12 cellular contexts compared by ENCODE assay signal in genomic region chr12:12456637-12457036, GRCh38.
A peak's percentile ranks its signal among the peaks of the same experiment; 100 is the strongest.
DNase-seq lines count a peak whose midpoint lies in the region; ATAC-seq, FAIRE-seq and TF ChIP-seq lines count a peak whose summit lies in the region.
"Had no signal": no experiment of that assay in that cellular context is flagged by ENCODE, and none has a peak within 500 bp of the region (broad histone marks: within the 10 kb centered on the region; RNA-seq: fewer than 3 reads in every experiment).

No MANE protein-coding gene starts in this region.

- TF ChIP-seq EP300 in K562 (IDR thresholded peaks at IDR 0.05; ENCODE audit: low read length): no peak

- peaks cover 31% of the 10 kb centered on the region for H3K4me1 ChIP-seq in CD4-positive, CD25-positive, alpha-beta regulatory T cell (ENCODE audit: control insufficient read depth, insufficient read depth, low read length, poor library complexity, severe bottlenecking)
- H3K4me1 ChIP-seq in K562 (replicated peaks in 1 of 2; ENCODE audit: control insufficient read depth in 2 of 2, insufficient read depth in 2 of 2, low read length in 2 of 2) (peaks cover 0 to 5% of the 10 kb centered on the region in 2 experiments; a peak in 1 of 5 replicates), right lobe of liver (peaks cover 0 to 2% (median 0%) of the 10 kb centered on the region in 4 donors), HAP-1 (peaks cover 9% of the 10 kb centered on the region)

- BruUV-seq in K562 (replicated peaks; lab: Mats Ljungman, UMichigan): no TSS peak

- no peaks in the 10 kb centered on the region for H3K9me1 ChIP-seq in K562 (ENCODE audit: control insufficient read depth, insufficient read depth, low read length)

- no peaks in the 10 kb centered on the region for H3K27me3 Mint-ChIP-seq in CD4-positive, CD25-positive, alpha-beta regulatory T cell

- H3K36me3 Mint-ChIP-seq in CD4-positive, CD25-positive, alpha-beta regulatory T cell: peaks cover 16% of the 10 kb centered on the region

- no peaks in the 10 kb centered on the region for H4K20me1 ChIP-seq in K562 (replicated peaks; ENCODE audit: control insufficient read depth, insufficient read depth, low read length)

- peak; percentile 69 to 73 for ATAC-seq in CD4-positive, CD25-positive, alpha-beta regulatory T cell (ENCODE audit: low read depth in 2 of 2)
- ATAC-seq in K562: no peak
- peak; percentile 52 to 69 (median 62) for ATAC-seq in right lobe of liver

- CTCF ChIA-PET in K562 (lab: Yijun Ruan, JAX; ENCODE audit: low intra/inter-chr PET ratio): no interaction called here

- peaks cover 0 to 1% (median 0%) of the 10 kb centered on the region in 7 donors for H3K9me3 Mint-ChIP-seq in CD4-positive, CD25-positive, alpha-beta regulatory T cell

- peak overlapping the region; percentile 56 to 67 (median 62) for H3K4me3 Mint-ChIP-seq in CD4-positive, CD25-positive, alpha-beta regulatory T cell

- 34% methylated on average over 5 of the region's 5 CpGs for WGBS in K562 (ENCODE audit: insufficient coverage, low coverage, missing lambda C conversion rate)
- WGBS in right lobe of liver (ENCODE audit: insufficient coverage, low coverage, low lambda C conversion rate, missing lambda C conversion rate): 73% methylated on average over 5 of the region's 5 CpGs

- no peak overlapping the region for H2AFZ ChIP-seq in K562 (ENCODE audit: low read depth, low read length)

- no peaks in the 10 kb centered on the region for H3K27me3 ChIP-seq in CD4-positive, CD25-positive, alpha-beta regulatory T cell (ENCODE audit: control insufficient read depth, insufficient read depth, low read length)
- H3K27me3 ChIP-seq in K562 (ENCODE audit: control insufficient read depth in 2 of 2, insufficient read depth in 2 of 2, low read length in 2 of 2) (no peaks in the 10 kb centered on the region), right lobe of liver (no peaks in the 10 kb centered on the region), HAP-1 (ENCODE audit: low read depth) (no peaks in the 10 kb centered on the region)
- H3K27me3 ChIP-seq: neutrophil had no signal

- TF ChIP-seq POLR2A in NB4 (IDR thresholded peaks at IDR 0.05; ENCODE audit: extremely low read depth, insufficient read length): no peak
- TF ChIP-seq POLR2A in K562 (conservative IDR thresholded peaks at IDR 0.05): no peak
- no peak for TF ChIP-seq POLR2A in right lobe of liver (IDR thresholded peaks at IDR 0.05)

- TF ChIP-seq CTCF in NB4 (IDR thresholded peaks at IDR 0.05; ENCODE audit: low read depth, low read length): no peak
- TF ChIP-seq CTCF in K562 (IDR thresholded peaks at IDR 0.05 in 2 of 3, conservative IDR thresholded peaks at IDR 0.05 in 1 of 3; ENCODE audit: insufficient read depth in 2 of 3, low read depth in 1 of 3, low read length in 3 of 3): no peak
- no peak for TF ChIP-seq CTCF in right lobe of liver (IDR thresholded peaks at IDR 0.05)

- H3K4me3 ChIP-seq in CD4-positive, CD25-positive, alpha-beta regulatory T cell (ENCODE audit: low read depth, low read length): peak overlapping the region; percentile 72
- H3K4me3 ChIP-seq in NB4 (ENCODE audit: low read depth, low read length): no peak overlapping the region
- H3K4me3 ChIP-seq in K562: no peak overlapping the region
- no peak overlapping the region for H3K4me3 ChIP-seq in right lobe of liver
- H3K4me3 ChIP-seq in HAP-1: no peak overlapping the region

- H3K9ac ChIP-seq in K562 (ENCODE audit: insufficient read depth in 1 of 2, low read depth in 2 of 2, low read length in 2 of 2): no peak overlapping the region

- peak in 2 of 3 donors; percentile 67 to 74 for DNase-seq in CD4-positive, CD25-positive, alpha-beta regulatory T cell
- peak; percentile 48 for DNase-seq in NB4 (ENCODE audit: low read depth)
- no peak for DNase-seq in K562 (ENCODE audit: extremely low read depth in 1 of 4, low spot score in 3 of 4)
- DNase-seq in right lobe of liver: no peak
- no peak for DNase-seq in stimulated activated naive CD4-positive, alpha-beta T cell (lab: John Stamatoyannopoulos, UW)
- DNase-seq in HAP-1 (ENCODE audit: low spot score in 2 of 2): no peak
- no peak for DNase-seq in putamen (ENCODE audit: low spot score)
- no peak for DNase-seq in activated gamma-delta T cell treated with Interleukin-2 at 50 U/mL for 16 hours
- DNase-seq: DMS153; NCI-H524; stimulated activated CD4-positive, alpha-beta T cell treated with anti-CD3 and anti-CD28 coated beads, Interleukin-4, amount 100 ng/mL, for 4 hours had no signal

- FAIRE-seq in K562 (lab: Jason Lieb, UNC): no peak

- in situ Hi-C loops in K562 (cut with MboI): no loop called here
- in situ Hi-C loops in HAP-1 (cut with MboI; ENCODE audit: low sequenced_read_pairs): no loop called here

- no peak overlapping the region for H3K4me2 ChIP-seq in K562 (ENCODE audit: insufficient read depth, low read length)

- intact Hi-C loops in K562 (cut with micrococcal nuclease): no loop called here
- intact Hi-C loops in right lobe of liver (cut with DNase I): no loop called here

- TF ChIP-seq RAD21 in K562 (CRISPR knock-in tag; conservative IDR thresholded peaks at IDR 0.05 in 1 of 2, IDR thresholded peaks at IDR 0.05 in 1 of 2): no peak

- H3K79me2 ChIP-seq in K562 (ENCODE audit: control insufficient read depth, insufficient read depth, low read length): no peaks in the 10 kb centered on the region

- no peaks in the 10 kb centered on the region for H3K36me3 ChIP-seq in CD4-positive, CD25-positive, alpha-beta regulatory T cell (ENCODE audit: control insufficient read depth, insufficient read depth, low read length)
- no peaks in the 10 kb centered on the region for H3K36me3 ChIP-seq in K562 (ENCODE audit: control insufficient read depth, insufficient read depth, low read length)
- H3K36me3 ChIP-seq in right lobe of liver: no peaks in the 10 kb centered on the region
- peaks cover 3% of the 10 kb centered on the region; the same call in 1 of the 2 replicates for H3K36me3 ChIP-seq in HAP-1 (replicated peaks)
- H3K36me3 ChIP-seq: neutrophil had no signal

- H3K27ac Mint-ChIP-seq in CD4-positive, CD25-positive, alpha-beta regulatory T cell: peak overlapping the region; percentile 85 to 94 (median 88)

- peaks cover 24 to 50% (median 37%) of the 10 kb centered on the region in 4 donors for H3K4me1 Mint-ChIP-seq in CD4-positive, CD25-positive, alpha-beta regulatory T cell

- no peaks in the 10 kb centered on the region for H3K9me3 ChIP-seq in CD4-positive, CD25-positive, alpha-beta regulatory T cell (ENCODE audit: control insufficient read depth in 2 of 2, low read length in 2 of 2)
- H3K9me3 ChIP-seq in K562 (replicated peaks; ENCODE audit: control insufficient read depth, insufficient read depth, low read depth, low read length) (no peaks in the 10 kb centered on the region), right lobe of liver (no peaks in the 10 kb centered on the region), HAP-1 (no peaks in the 10 kb centered on the region)
- H3K9me3 ChIP-seq: neutrophil had no signal

- peak overlapping the region; percentile 86 for H3K27ac ChIP-seq in CD4-positive, CD25-positive, alpha-beta regulatory T cell (ENCODE audit: insufficient read depth, low read length, poor library complexity, severe bottlenecking)
- H3K27ac ChIP-seq in K562 (ENCODE audit: extremely low read depth, low read depth, low read length): no peak overlapping the region
- peak overlapping the region in 1 of 3 donors; percentile 9 for H3K27ac ChIP-seq in right lobe of liver
- H3K27ac ChIP-seq: neutrophil had no signal

- POLR2A ChIA-PET in K562 (lab: Yijun Ruan, JAX): interaction anchor here (1.3 kb wide), 1 partner anchor 10 kb away, joined by 3 read pairs; no protein-coding TSS in a partner anchor

TF ChIP-seq in K562, 482 proteins besides CTCF, POLR2A, EP300 and RAD21:
- TF ChIP-seq C11orf30 (IDR thresholded peaks at IDR 0.05; ENCODE audit: low read depth): peak; percentile 90
- TF ChIP-seq ZNF316 (IDR thresholded peaks at IDR 0.05): peak; percentile 93
- TF ChIP-seq MAFG (tag; conservative IDR thresholded peaks at IDR 0.05): peak; percentile 88
- TF ChIP-seq MAFK (IDR thresholded peaks at IDR 0.05; ENCODE audit: low read length): peak; percentile 75
- TF ChIP-seq MAFF (IDR thresholded peaks at IDR 0.05; ENCODE audit: low read length): peak; percentile 76
- TF ChIP-seq ZBTB5 (IDR thresholded peaks at IDR 0.05): no peak
- TF ChIP-seq E2F3 (CRISPR knock-in tag; IDR thresholded peaks at IDR 0.05): no peak
TF ChIP-seq in K562: peak in this region for 5.

Comparison
In these comparisons a context has a peak if more than half of its experiments do, and no peak if none do; other contexts are left out.
1. DNase-seq: peak in CD4-positive, CD25-positive, alpha-beta regulatory T cell (2 of 3) and NB4 (single experiment); none in K562 (0 of 4), right lobe of liver (0 of 3), stimulated activated naive CD4-positive, alpha-beta T cell (0 of 6), HAP-1 (0 of 2), putamen (single experiment) and activated gamma-delta T cell treated with Interleukin-2 at 50 U/mL for 16 hours (single experiment).